21 cellular contexts compared by ENCODE assay signal in genomic region chr10:132714906-132715790, GRCh38.
DNase-seq lines count a peak whose midpoint lies in the region; ATAC-seq, FAIRE-seq and TF ChIP-seq lines count a peak whose summit lies in the region.
"Had no signal": no experiment of that assay in that cellular context is flagged by ENCODE, and none has a peak within 500 bp of the region (broad histone marks: within the 10 kb centered on the region; RNA-seq: fewer than 3 reads in every experiment).

No MANE protein-coding gene starts in this region.

- H3K27ac Mint-ChIP-seq in chondrocyte (ENCODE audit: unreplicated experiment) (no peak overlapping the region), endothelial cell (ENCODE audit: unreplicated experiment) (no peak overlapping the region)
- H3K27ac Mint-ChIP-seq: activated naive CD4-positive, alpha-beta T cell treated with anti-CD3 and anti-CD28 coated beads, Interleukin-2, amount 10 ng/mL, durations not matched to agents 7 days and 5 days; CD8-positive, alpha-beta T cell; nephron; stimulated activated naive CD8-positive, alpha-beta T cell treated with anti-CD3 and anti-CD28 coated beads, Interleukin-15, Interleukin-2, amounts not matched to agents 100 ng/mL and 50 ng/mL, for 24 hours had no signal

- H3K36me3 Mint-ChIP-seq in chondrocyte (ENCODE audit: low read depth) = peaks cover 13% of the 10 kb centered on the region
- H3K36me3 Mint-ChIP-seq in endothelial cell (ENCODE audit: low read depth, unreplicated experiment) = peaks cover 14% of the 10 kb centered on the region

- no peaks in the 10 kb centered on the region for H3K9me3 ChIP-seq in kidney (ENCODE audit: control insufficient read depth in 1 of 2, low read length in 2 of 2)

- TF ChIP-seq CTCF in chondrocyte (IDR thresholded peaks at IDR 0.05) (no peak), kidney (IDR thresholded peaks at IDR 0.05; ENCODE audit: borderline replicate concordance, extremely low read depth, insufficient read depth) (no peak), endothelial cell (IDR thresholded peaks at IDR 0.05; ENCODE audit: unreplicated experiment) (no peak)

- H3K9me3 Mint-ChIP-seq in chondrocyte (ENCODE audit: low read depth) = no peaks in the 10 kb centered on the region
- H3K9me3 Mint-ChIP-seq in endothelial cell (ENCODE audit: unreplicated experiment) = no peaks in the 10 kb centered on the region
- H3K9me3 Mint-ChIP-seq: CD8-positive, alpha-beta T cell; stimulated activated naive CD8-positive, alpha-beta T cell treated with anti-CD3 and anti-CD28 coated beads, Interleukin-15, Interleukin-2, amounts not matched to agents 100 ng/mL and 50 ng/mL, for 24 hours had no signal

- H3K4me3 Mint-ChIP-seq in chondrocyte (ENCODE audit: unreplicated experiment) = no peak overlapping the region
- H3K4me3 Mint-ChIP-seq in endothelial cell (ENCODE audit: unreplicated experiment) = no peak overlapping the region
- H3K4me3 Mint-ChIP-seq: activated naive CD4-positive, alpha-beta T cell treated with anti-CD3 and anti-CD28 coated beads, Interleukin-2, amount 10 ng/mL, durations not matched to agents 7 days and 5 days; CD8-positive, alpha-beta T cell; nephron; stimulated activated naive CD8-positive, alpha-beta T cell treated with anti-CD3 and anti-CD28 coated beads, Interleukin-15, Interleukin-2, amounts not matched to agents 100 ng/mL and 50 ng/mL, for 24 hours had no signal

- H3K27ac ChIP-seq in kidney (ENCODE audit: low read depth in 2 of 2, low read length in 2 of 2) = no peak overlapping the region

- H3K4me3 ChIP-seq in kidney (ENCODE audit: low read length in 2 of 2) = no peak overlapping the region

- DNase-seq in G401 (ENCODE audit: low spot score) = peak; percentile 25
- peak; percentile 81 for DNase-seq in chondrocyte (ENCODE audit: low spot score)
- DNase-seq in kidney = peak; percentile 66
- DNase-seq in posterior vena cava (ENCODE audit: low spot score) = peak; percentile 66
- no peak for DNase-seq in DMS53 (lab: John Stamatoyannopoulos, UW)
- no peak for DNase-seq in DMS 273 treated with DMSO at 0.1 percent for 48 hours (lab: John Stamatoyannopoulos, UW)
- no peak for DNase-seq in endothelial cell (ENCODE audit: low spot score)
- DNase-seq: activated CD4-positive, alpha-beta T cell treated with anti-CD3 and anti-CD28 coated beads, Interleukin-2, amount 50 U/mL, for 48 hours; activated T-cell treated with anti-CD3 and anti-CD28 coated beads for 4 hours; CD8-positive, alpha-beta T cell; DMS79 treated with DMSO at 0.1 percent for 48 hours; erythroblast; mammary epithelial cell; NCI-H1048; NCI-H2081; NCI-H510A had no signal

- in situ Hi-C loops in G401 (cut with HindIII; ENCODE audit: low sequenced_read_pairs) = no loop called here

- H3K36me3 ChIP-seq in kidney (ENCODE audit: control insufficient read depth in 1 of 2, insufficient read depth in 2 of 2, low read length in 2 of 2) = peaks cover 7% of the 10 kb centered on the region in 2 donors

- no peaks in the 10 kb centered on the region for H3K4me1 Mint-ChIP-seq in chondrocyte (ENCODE audit: low read depth)
- peaks cover 9% of the 10 kb centered on the region for H3K4me1 Mint-ChIP-seq in endothelial cell (ENCODE audit: unreplicated experiment)
- H3K4me1 Mint-ChIP-seq: activated naive CD4-positive, alpha-beta T cell treated with anti-CD3 and anti-CD28 coated beads, Interleukin-2, amount 10 ng/mL, durations not matched to agents 7 days and 5 days; nephron had no signal

- no peaks in the 10 kb centered on the region for H3K27me3 Mint-ChIP-seq in chondrocyte (ENCODE audit: low read depth)
- peaks cover 11% of the 10 kb centered on the region for H3K27me3 Mint-ChIP-seq in endothelial cell (ENCODE audit: unreplicated experiment)
- H3K27me3 Mint-ChIP-seq: activated naive CD4-positive, alpha-beta T cell treated with anti-CD3 and anti-CD28 coated beads, Interleukin-2, amount 10 ng/mL, durations not matched to agents 7 days and 5 days; stimulated activated naive CD8-positive, alpha-beta T cell treated with anti-CD3 and anti-CD28 coated beads, Interleukin-15, Interleukin-2, amounts not matched to agents 100 ng/mL and 50 ng/mL, for 24 hours had no signal

- no peaks in the 10 kb centered on the region for H3K4me1 ChIP-seq in kidney (ENCODE audit: control insufficient read depth in 1 of 2, insufficient read depth in 1 of 2, low read depth in 1 of 2, low read length in 2 of 2)

- no peak for ATAC-seq in HG03280 (IDR thresholded peaks at IDR 0.05; ENCODE audit: unreplicated experiment)
- ATAC-seq: CD8-positive, alpha-beta T cell had no signal

- H3K9ac ChIP-seq in kidney (ENCODE audit: low read length in 2 of 2) = no peak overlapping the region

- intact Hi-C loops in kidney (cut with DNase I) (no loop called here), posterior vena cava (cut with DNase I) (no loop called here)

- no peak for FAIRE-seq in kidney (lab: Jason Lieb, UNC)
- FAIRE-seq: frontal cortex had no signal

Comparison
In these comparisons a context has a peak if more than half of its experiments do, and no peak if none do; other contexts are left out.
1. DNase-seq: peak in G401 (single experiment), chondrocyte (single experiment), kidney (single experiment) and posterior vena cava (single experiment); none in DMS53 (single experiment), DMS 273 treated with DMSO at 0.1 percent for 48 hours (single experiment) and endothelial cell (single experiment).